ENCODE assay signal across 19 cellular contexts in the genomic region with DNA sequence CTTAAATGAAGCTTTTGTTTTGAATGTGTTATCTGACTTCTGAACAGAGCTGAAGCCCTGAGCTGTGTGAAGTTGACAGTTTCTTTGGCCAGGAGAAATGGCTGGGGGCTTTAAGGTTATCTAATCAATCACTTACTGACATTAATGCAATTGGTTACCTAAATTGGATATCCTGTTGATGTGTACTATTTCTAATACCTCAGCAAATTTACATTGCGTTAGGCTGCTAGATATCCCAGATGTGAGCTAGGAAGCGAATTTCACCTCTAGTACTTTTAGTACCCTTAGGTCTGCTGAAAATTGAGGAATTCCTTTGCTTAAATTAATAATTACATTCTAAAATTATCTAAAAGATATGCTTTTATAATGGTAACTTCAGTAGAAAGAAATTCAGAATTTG.
"Had no signal": no experiment of that assay in that cellular context is flagged by ENCODE, and none has a peak within 500 bp of the region (broad histone marks: within the 10 kb centered on the region; RNA-seq: fewer than 3 reads in every experiment).

No MANE protein-coding gene starts in this region.

- H3K27ac ChIP-seq: dorsolateral prefrontal cortex, gastrocnemius medialis, heart right ventricle, right atrium auricular region, stomach, thoracic aorta, transverse colon had no signal

- DNase-seq: cortex of kidney; dorsolateral prefrontal cortex; effector CD8-positive, alpha-beta T cell; gastrocnemius medialis; heart right ventricle; hypothalamus; kidney glomerular epithelial cell; mucosa of descending colon; naive thymus-derived CD8-positive, alpha-beta T cell; posterior cingulate gyrus; small intestine; stimulated activated CD4-positive, alpha-beta T cell treated with anti-CD3 and anti-CD28 coated beads, Interleukin-12 subunit alpha, Interleukin-12 subunit beta, amount 100 ng/mL, for 4 hours; stimulated activated naive CD4-positive, alpha-beta T cell; stomach; substantia nigra; transverse colon had no signal

- H3K4me1 ChIP-seq: gastrocnemius medialis, right atrium auricular region, stomach had no signal

- H3K36me3 ChIP-seq: gastrocnemius medialis, heart right ventricle, right atrium auricular region, stomach, thoracic aorta, transverse colon had no signal

- H3K4me3 ChIP-seq: dorsolateral prefrontal cortex, gastrocnemius medialis, heart right ventricle, mucosa of descending colon, right atrium auricular region, stomach, thoracic aorta, transverse colon had no signal

- H3K27me3 ChIP-seq: dorsolateral prefrontal cortex, gastrocnemius medialis, heart right ventricle, right atrium auricular region, stomach, transverse colon had no signal

- FAIRE-seq: endometrium, small intestine had no signal

- H3K9me3 ChIP-seq: gastrocnemius medialis, mucosa of descending colon, transverse colon had no signal
